In genomic region chr22:39183991-39184585, GRCh38 we compare ENCODE assay signal across 10 cellular contexts. TPM values are rescaled to one million over a fixed set of nuclear protein-coding genes. Genes with fewer than 3 reads are reported as not detected.
DNase-seq lines count a peak whose midpoint lies in the region; ATAC-seq and TF ChIP-seq lines count a peak whose summit lies in the region.
"Had no signal": no experiment of that assay in that cellular context is flagged by ENCODE, and none has a peak within 500 bp of the region (broad histone marks: within the 10 kb centered on the region; RNA-seq: fewer than 3 reads in every experiment).

No MANE protein-coding gene starts in this region.

- H3K36me3 ChIP-seq in heart right ventricle = no peaks in the 10 kb centered on the region
- H3K36me3 ChIP-seq in psoas muscle (ENCODE audit: insufficient read depth in 1 of 2, low read depth in 1 of 2) = no peaks in the 10 kb centered on the region
- H3K36me3 ChIP-seq: thoracic aorta had no signal

- peak in 7 of 8 donors; percentile 7 to 36 (median 24) for ATAC-seq in heart right ventricle
- peak; percentile 67 to 88 (median 76) for ATAC-seq in psoas muscle
- no peak for ATAC-seq in esophagus mucosa
- no peak for ATAC-seq in HG02938 (IDR thresholded peaks at IDR 0.05; ENCODE audit: unreplicated experiment)
- ATAC-seq in HG03520 (IDR thresholded peaks at IDR 0.05; ENCODE audit: unreplicated experiment) = no peak

- CTCF ChIA-PET in RWPE1 (lab: Yijun Ruan, JAX) = interaction anchor here (0.6 kb wide), 1 partner anchor 29 kb away, joined by 5 read pairs; no protein-coding TSS in a partner anchor

- H3K4me1 ChIP-seq in heart right ventricle (peaks cover 11 to 36% (median 31%) of the 10 kb centered on the region in 9 donors), psoas muscle (peaks cover 9% of the 10 kb centered on the region)

- intact Hi-C loops in heart right ventricle (cut with DNase I) (no loop called here), psoas muscle (cut with DNase I) (no loop called here)

- 53 to 68% methylated on average over 13 of the region's 13 CpGs for WGBS in heart right ventricle, 2 donors
- 19 to 23% (median 19%) methylated on average over 13 of the region's 13 CpGs for WGBS in psoas muscle, 3 donors

- no peaks in the 10 kb centered on the region for H3K27me3 ChIP-seq in heart right ventricle
- H3K27me3 ChIP-seq in psoas muscle (ENCODE audit: insufficient read depth in 3 of 3, low read length in 2 of 3) = no peaks in the 10 kb centered on the region

- peaks cover 0 to 11% (median 0%) of the 10 kb centered on the region in 11 donors for H3K9me3 ChIP-seq in heart right ventricle
- H3K9me3 ChIP-seq in psoas muscle = no peaks in the 10 kb centered on the region
- H3K9me3 ChIP-seq: thoracic aorta had no signal

- POLR2A ChIA-PET in RWPE1 (lab: Yijun Ruan, JAX; ENCODE audit: low non-redundant PET) = interaction anchor here (0.6 kb wide), 2 partner anchors 36 to 114 kb away, joined by 4 to 6 read pairs; no protein-coding TSS in a partner anchor

- peak; percentile 70 for DNase-seq in EH (ENCODE audit: low read depth)
- DNase-seq in RWPE1 (ENCODE audit: low spot score) = no peak
- DNase-seq in heart right ventricle = no peak
- DNase-seq in psoas muscle = peak in 1 of 2 donors; percentile 62
- no peak for DNase-seq in NCI-H1436 (lab: John Stamatoyannopoulos, UW)
- DNase-seq: stimulated activated CD4-positive, alpha-beta T cell treated with anti-CD3 and anti-CD28 coated beads, Interleukin-12 subunit alpha, Interleukin-12 subunit beta, amount 100 ng/mL, for 4 hours had no signal

- H3K27ac ChIP-seq in RWPE1 (peak overlapping the region; percentile 13; the same call in 1 of the 2 replicates), heart right ventricle (peak overlapping the region in 9 of 10 donors; percentile 78 to 92 (median 82)), psoas muscle (peak overlapping the region; percentile 60)
- H3K27ac ChIP-seq: thoracic aorta had no signal

- H3K4me3 ChIP-seq in heart right ventricle (no peak overlapping the region), psoas muscle (no peak overlapping the region)
- H3K4me3 ChIP-seq: thoracic aorta had no signal

- TF ChIP-seq CTCF in RWPE1 (conservative IDR thresholded peaks at IDR 0.05; ENCODE audit: low read depth) = no peak
- no peak for TF ChIP-seq CTCF in heart right ventricle (IDR thresholded peaks at IDR 0.05)
- TF ChIP-seq CTCF in psoas muscle (IDR thresholded peaks at IDR 0.05) = no peak

RNA-seq across cellular contexts. Expression of gene CBX7, which starts 31.6 kb away (rescaled TPM):
- total RNA-seq in heart right ventricle = 10 to 100 TPM; 48.8 to 85.8 (median 76.3) TPM
- 10 to 100 TPM; 34.5 to 36.3 TPM for polyA plus RNA-seq in heart right ventricle
- total RNA-seq in psoas muscle = 10 to 100 TPM; 38.0 to 46.8 (median 39.2) TPM
- polyA plus RNA-seq in psoas muscle = 10 to 100 TPM; 12.2 to 52.9 (median 30.5) TPM
- total RNA-seq in esophagus mucosa = 4.5 TPM

Comparison
In these comparisons a context has a peak if more than half of its experiments do, and no peak if none do; other contexts are left out.
1. H3K27ac ChIP-seq: peak in every context shown above with its lines; median percentile 82 in heart right ventricle; 60 in psoas muscle; 13 in RWPE1.
2. ATAC-seq: peak in heart right ventricle (7 of 8) and psoas muscle (4 of 4); none in esophagus mucosa (single experiment), HG02938 (single experiment) and HG03520 (single experiment).